24 cellular contexts compared by ENCODE assay signal in the genomic region with DNA sequence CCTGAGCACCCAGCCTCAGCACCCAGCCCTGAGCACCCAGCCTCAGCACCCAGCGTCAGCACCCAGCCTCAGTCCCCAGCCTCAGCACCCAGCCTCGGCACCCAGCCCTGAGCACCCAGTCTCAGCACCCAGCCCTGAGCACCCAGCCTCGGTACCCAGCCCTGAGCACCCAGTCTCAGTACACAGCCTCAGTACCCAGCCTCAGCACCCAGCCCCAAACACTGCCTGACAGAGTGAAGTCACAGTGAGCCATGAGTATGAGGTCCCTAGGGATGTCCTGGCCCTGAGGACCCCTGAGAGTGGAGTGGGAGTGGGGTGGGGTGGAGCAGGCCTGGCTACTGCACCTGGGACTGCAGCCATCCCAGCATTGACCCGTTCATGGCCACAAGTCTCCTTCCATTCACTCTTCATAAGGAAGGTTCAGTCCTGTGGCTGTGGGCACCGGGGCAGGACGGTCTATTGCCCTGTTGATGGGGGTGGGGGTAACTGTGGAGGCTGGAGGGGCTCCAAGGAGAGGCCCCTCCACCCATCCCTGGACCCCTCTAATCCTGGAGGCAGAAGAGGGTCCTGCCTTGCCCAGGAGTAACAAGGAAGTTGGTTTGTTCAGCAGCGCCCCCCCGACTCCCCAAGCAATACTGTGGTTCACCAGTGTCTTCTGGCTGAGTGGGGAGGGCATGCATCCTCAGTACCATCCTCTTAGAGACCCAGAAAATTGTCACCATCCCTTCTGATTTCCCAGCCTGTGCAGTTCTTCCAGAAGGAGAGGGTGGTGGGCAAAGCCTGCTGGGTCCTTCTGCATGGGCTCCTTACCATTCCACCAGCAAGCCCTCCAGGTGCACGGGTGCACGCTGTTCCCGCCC.
DNase-seq lines count a peak whose midpoint lies in the region; ATAC-seq, FAIRE-seq and TF ChIP-seq lines count a peak whose summit lies in the region.
"Had no signal": no experiment of that assay in that cellular context is flagged by ENCODE, and none has a peak within 500 bp of the region (broad histone marks: within the 10 kb centered on the region; RNA-seq: fewer than 3 reads in every experiment).

No MANE protein-coding gene starts in this region.

- H3K9ac ChIP-seq in GM12878 (ENCODE audit: control insufficient read depth, insufficient read depth, low read length) = no peak overlapping the region

- TF ChIP-seq EP300 in GM12878 (IDR thresholded peaks at IDR 0.05; ENCODE audit: borderline replicate concordance in 1 of 2, control insufficient read depth in 1 of 2, low read depth in 2 of 2, low read length in 2 of 2) = no peak

- SMC1A ChIA-PET in GM12878 (lab: Charles Lee; ENCODE audit: uncharacterized antibody, unreplicated experiment) = interaction anchor here (0.8 to 3.2 kb wide), 14 partner anchors 9 to 258 kb away, joined by 3 to 65 read pairs (median 4); a partner anchor contains a TSS

- H3K27ac Mint-ChIP-seq in type B pancreatic cell = no peak overlapping the region
- no peak overlapping the region for H3K27ac Mint-ChIP-seq in activated naive CD4-positive, alpha-beta T cell treated with anti-CD3 and anti-CD28 coated beads for 36 hours
- H3K27ac Mint-ChIP-seq: activated naive CD4-positive, alpha-beta T cell treated with anti-CD3 and anti-CD28 coated beads, Interleukin-2, amount 50 U/mL, for 72 hours; CD4-positive, alpha-beta T cell; natural killer cell treated with Interleukin-12 subunit alpha and Interleukin-12 subunit beta and Interleukin-15 and Interleukin-18, amount 100 ng/mL, for 72 hours had no signal

- H3K27ac ChIP-seq in GM12878 (ENCODE audit: control insufficient read depth, insufficient read depth) (no peak overlapping the region; the same call in 1 of the 2 replicates), lower lobe of right lung (no peak overlapping the region)
- H3K27ac ChIP-seq: body of pancreas, hepatocyte, PC-9, prostate gland had no signal

- DNase-seq in activated effector memory CD4-positive, alpha-beta T cell treated with anti-CD3 and anti-CD28 coated beads, Interleukin-2, amount 50 U/mL, for 16 hours = peak; percentile 50
- DNase-seq in activated effector memory CD4-positive, alpha-beta T cell treated with Interleukin-2 at 50 U/mL for 16 hours = no peak
- no peak for DNase-seq in GM12878 (ENCODE audit: low read depth, low spot score)
- peak; percentile 18 for DNase-seq in lower lobe of right lung
- peak; percentile 62 for DNase-seq in type B pancreatic cell (ENCODE audit: extremely low spot score, unreplicated experiment)
- DNase-seq in activated naive CD4-positive, alpha-beta T cell treated with anti-CD3 and anti-CD28 coated beads for 36 hours = no peak
- DNase-seq: ACHN, mesendoderm, NCI-H1436, NCI-H2171 treated with DMSO at 0.1 percent for 48 hours, NCI-H748 treated with DMSO at 0.1 percent for 48 hours had no signal

- no TSS peak for BruUV-seq in GM12878 (replicated peaks; lab: Mats Ljungman, UMichigan)

- POLR2A ChIA-PET in GM12878 (lab: Charles Lee) = interaction anchor here (0.7 to 2.1 kb wide), 3 partner anchors 7 to 33 kb away, joined by 3 to 9 read pairs (median 8); no protein-coding TSS in a partner anchor

- H3K27me3 ChIP-seq in GM12878 (replicated peaks in 1 of 2; ENCODE audit: control insufficient read depth in 2 of 2, insufficient read depth in 2 of 2, low read length in 1 of 2) (no peaks in the 10 kb centered on the region), lower lobe of right lung (ENCODE audit: low read depth) (no peaks in the 10 kb centered on the region)
- H3K27me3 ChIP-seq: body of pancreas, hepatocyte had no signal

- TF ChIP-seq RAD21 in GM12878 (IDR thresholded peaks at IDR 0.05; ENCODE audit: insufficient read depth, low read depth, low read length) = no peak

- H3K9me3 ChIP-seq in GM12878 (replicated peaks; ENCODE audit: control insufficient read depth, insufficient read depth, low read length) (no peaks in the 10 kb centered on the region), lower lobe of right lung (no peaks in the 10 kb centered on the region)
- H3K9me3 ChIP-seq: body of pancreas, prostate gland had no signal

- TF ChIP-seq POLR2A in GM12878 (IDR thresholded peaks at IDR 0.05; ENCODE audit: low read depth, low read length) = no peak

- TF ChIP-seq CTCF in GM12878 (IDR thresholded peaks at IDR 0.05 in 2 of 3, conservative IDR thresholded peaks at IDR 0.05 in 1 of 3; ENCODE audit: control insufficient read depth in 2 of 3, extremely low read depth in 1 of 3, insufficient read depth in 1 of 3, low read depth in 3 of 3, low read length in 3 of 3) = no peak
- no peak for TF ChIP-seq CTCF in lower lobe of right lung (IDR thresholded peaks at IDR 0.05)
- no peak for TF ChIP-seq CTCF in type B pancreatic cell (conservative IDR thresholded peaks at IDR 0.05)

- no peak overlapping the region for H3K4me3 Mint-ChIP-seq in type B pancreatic cell
- no peak overlapping the region for H3K4me3 Mint-ChIP-seq in activated naive CD4-positive, alpha-beta T cell treated with anti-CD3 and anti-CD28 coated beads for 36 hours
- H3K4me3 Mint-ChIP-seq: activated CD4-positive, alpha-beta T cell treated with anti-CD3 and anti-CD28 coated beads, Interleukin-2, amount 10 ng/mL, durations not matched to agents 7 days and 5 days; CD4-positive, alpha-beta T cell; natural killer cell treated with Interleukin-12 subunit alpha and Interleukin-12 subunit beta and Interleukin-15 and Interleukin-18, amount 100 ng/mL, for 72 hours had no signal

- H2AFZ ChIP-seq in GM12878 (ENCODE audit: control insufficient read depth, low read depth, low read length) = no peak overlapping the region
- H2AFZ ChIP-seq: hepatocyte, PC-9 had no signal

- intact Hi-C loops in GM12878 (cut with micrococcal nuclease; ENCODE audit: unreplicated experiment) (loop anchor here (2.0 kb wide), 3 partner anchors 25 to 215 kb away; no protein-coding TSS in a partner anchor), lower lobe of right lung (cut with DNase I) (no loop called here)
- intact Hi-C loops in activated naive CD4-positive, alpha-beta T cell treated with anti-CD3 and anti-CD28 coated beads for 36 hours (cut with micrococcal nuclease) = no loop called here

- 77% methylated on average over 11 of the region's 11 CpGs for WGBS in GM12878 (ENCODE audit: insufficient coverage, insufficient replicate concordance, low lambda C conversion rate, missing lambda C conversion rate)

- in situ Hi-C loops in GM12878 (cut with MboI) = no loop called here

- H3K4me1 Mint-ChIP-seq in type B pancreatic cell (ENCODE audit: unreplicated experiment) = peaks cover 9% of the 10 kb centered on the region
- H3K4me1 Mint-ChIP-seq in activated naive CD4-positive, alpha-beta T cell treated with anti-CD3 and anti-CD28 coated beads for 36 hours (ENCODE audit: low read depth) = peaks cover 8% of the 10 kb centered on the region

- ATAC-seq in GM12878 (no peak), lower lobe of right lung (no peak), GM19351 (IDR thresholded peaks at IDR 0.05; ENCODE audit: unreplicated experiment) (no peak), GM18519 (IDR thresholded peaks at IDR 0.05; ENCODE audit: low FRiP score, unreplicated experiment) (no peak)
- ATAC-seq: body of pancreas had no signal

- H3K4me1 ChIP-seq in GM12878 (ENCODE audit: control insufficient read depth, insufficient read depth, low read length) (peaks cover 46% of the 10 kb centered on the region), lower lobe of right lung (peaks cover 4% of the 10 kb centered on the region)
- H3K4me1 ChIP-seq: body of pancreas, prostate gland had no signal

- no peaks in the 10 kb centered on the region for H3K9me3 Mint-ChIP-seq in type B pancreatic cell
- no peaks in the 10 kb centered on the region for H3K9me3 Mint-ChIP-seq in activated naive CD4-positive, alpha-beta T cell treated with anti-CD3 and anti-CD28 coated beads for 36 hours
- H3K9me3 Mint-ChIP-seq: activated CD4-positive, alpha-beta T cell treated with anti-CD3 and anti-CD28 coated beads, Interleukin-2, amount 10 ng/mL, durations not matched to agents 7 days and 5 days; activated naive CD4-positive, alpha-beta T cell treated with anti-CD3 and anti-CD28 coated beads, Interleukin-2, amount 50 U/mL, for 72 hours; CD4-positive, alpha-beta T cell; natural killer cell treated with Interleukin-12 subunit alpha and Interleukin-12 subunit beta and Interleukin-15 and Interleukin-18, amount 100 ng/mL, for 72 hours had no signal

- RAD21 ChIA-PET in GM12878 (lab: Charles Lee; ENCODE audit: unreplicated experiment) = interaction anchor here (1.0 to 3.1 kb wide), 15 partner anchors 7 to 358 kb away, joined by 3 to 36 read pairs (median 6); a partner anchor contains a TSS

- no peak overlapping the region for H3K4me2 ChIP-seq in GM12878 (ENCODE audit: control insufficient read depth, insufficient read depth)
- H3K4me2 ChIP-seq: hepatocyte, PC-9 had no signal

- no peaks in the 10 kb centered on the region for H3K36me3 ChIP-seq in GM12878 (ENCODE audit: control insufficient read depth in 2 of 2, insufficient read depth in 2 of 2, low read length in 1 of 2)
- H3K36me3 ChIP-seq in lower lobe of right lung = peaks cover 12% of the 10 kb centered on the region
- H3K36me3 ChIP-seq: prostate gland had no signal

- no peaks in the 10 kb centered on the region for H4K20me1 ChIP-seq in GM12878 (ENCODE audit: control insufficient read depth, insufficient read depth)

- H3K27me3 Mint-ChIP-seq in type B pancreatic cell = peaks cover 4% of the 10 kb centered on the region
- no peaks in the 10 kb centered on the region for H3K27me3 Mint-ChIP-seq in activated naive CD4-positive, alpha-beta T cell treated with anti-CD3 and anti-CD28 coated beads for 36 hours (ENCODE audit: low read depth)
- H3K27me3 Mint-ChIP-seq: activated CD4-positive, alpha-beta T cell treated with anti-CD3 and anti-CD28 coated beads, Interleukin-2, amount 10 ng/mL, durations not matched to agents 7 days and 5 days; CD4-positive, alpha-beta T cell had no signal

- no peaks in the 10 kb centered on the region for H3K79me2 ChIP-seq in GM12878 (ENCODE audit: control insufficient read depth, insufficient read depth, low read length)
- H3K79me2 ChIP-seq: hepatocyte had no signal

- H3K4me3 ChIP-seq in GM12878 (no peak overlapping the region), lower lobe of right lung (no peak overlapping the region)
- H3K4me3 ChIP-seq: body of pancreas, hepatocyte, PC-9, prostate gland had no signal

- FAIRE-seq in GM12878 (lab: Jason Lieb, UNC) = no peak
- FAIRE-seq: colon, endothelial cell of umbilical vein, TTC549 had no signal

- H3K36me3 Mint-ChIP-seq in type B pancreatic cell = no peaks in the 10 kb centered on the region
- no peaks in the 10 kb centered on the region for H3K36me3 Mint-ChIP-seq in activated naive CD4-positive, alpha-beta T cell treated with anti-CD3 and anti-CD28 coated beads for 36 hours (ENCODE audit: low read depth)
- H3K36me3 Mint-ChIP-seq: activated naive CD4-positive, alpha-beta T cell treated with anti-CD3 and anti-CD28 coated beads, Interleukin-2, amount 50 U/mL, for 72 hours; natural killer cell treated with Interleukin-12 subunit alpha and Interleukin-12 subunit beta and Interleukin-15 and Interleukin-18, amount 100 ng/mL, for 72 hours had no signal

- CTCF ChIA-PET in GM12878 (lab: Yijun Ruan, JAX) = interaction anchor here (0.8 to 2.8 kb wide), 7 partner anchors 7 to 275 kb away, joined by 3 to 37 read pairs (median 7); no protein-coding TSS in a partner anchor
- CTCF ChIA-PET in activated naive CD4-positive, alpha-beta T cell treated with anti-CD3 and anti-CD28 coated beads for 36 hours (lab: Charles Lee) = interaction anchor here (1.7 kb wide), 1 partner anchor 11 kb away, joined by 11 read pairs; no protein-coding TSS in a partner anchor

Comparison
In these comparisons a context has a peak if more than half of its experiments do, and no peak if none do; other contexts are left out.
1. DNase-seq: peak in activated effector memory CD4-positive, alpha-beta T cell treated with anti-CD3 and anti-CD28 coated beads, Interleukin-2, amount 50 U/mL, for 16 hours (single experiment), lower lobe of right lung (single experiment) and type B pancreatic cell (single experiment); none in activated effector memory CD4-positive, alpha-beta T cell treated with Interleukin-2 at 50 U/mL for 16 hours (single experiment), GM12878 (single experiment) and activated naive CD4-positive, alpha-beta T cell treated with anti-CD3 and anti-CD28 coated beads for 36 hours (single experiment).